1 cellular context compared by ENCODE assay signal in the genomic region with DNA sequence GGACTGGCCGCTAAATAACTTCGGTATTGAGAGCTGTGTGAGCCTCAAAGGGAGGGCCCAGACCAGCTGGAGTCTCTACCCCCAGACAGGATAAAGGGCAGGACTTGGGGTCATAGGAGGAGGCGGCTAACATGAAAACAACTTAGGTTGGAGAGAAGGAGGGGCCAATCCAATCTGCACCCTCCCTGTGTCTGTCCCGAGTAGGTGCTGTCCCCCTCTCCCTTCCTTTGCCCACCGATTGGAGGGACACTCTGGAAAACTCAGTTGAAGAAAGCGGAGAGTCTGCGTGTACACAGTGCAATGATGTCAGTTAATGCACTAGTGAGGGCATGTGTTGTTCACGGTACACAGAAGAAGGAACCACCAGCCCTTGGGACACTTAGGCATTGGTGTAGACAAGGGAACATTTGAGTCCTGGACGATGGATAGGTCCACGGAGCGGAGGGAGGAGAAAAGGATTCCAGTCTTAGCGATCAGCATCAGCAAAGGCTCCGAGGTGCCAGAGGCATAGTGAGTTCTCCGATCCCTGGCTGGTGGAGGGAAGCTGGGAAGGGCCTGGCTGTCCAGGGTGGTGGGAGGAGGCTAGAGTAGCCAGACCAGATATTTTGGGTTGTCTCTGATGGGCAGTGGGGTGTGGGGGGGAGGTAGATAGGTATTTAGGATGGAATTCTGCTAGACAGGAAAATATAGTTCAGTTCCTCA.
TF ChIP-seq lines count a peak whose summit lies in the region.

No MANE protein-coding gene starts in this region.

TF ChIP-seq in HepG2, 621 proteins besides CTCF, POLR2A, EP300 and RAD21 (continued from another document and continues in another):
- TF ChIP-seq, protein P1, sequence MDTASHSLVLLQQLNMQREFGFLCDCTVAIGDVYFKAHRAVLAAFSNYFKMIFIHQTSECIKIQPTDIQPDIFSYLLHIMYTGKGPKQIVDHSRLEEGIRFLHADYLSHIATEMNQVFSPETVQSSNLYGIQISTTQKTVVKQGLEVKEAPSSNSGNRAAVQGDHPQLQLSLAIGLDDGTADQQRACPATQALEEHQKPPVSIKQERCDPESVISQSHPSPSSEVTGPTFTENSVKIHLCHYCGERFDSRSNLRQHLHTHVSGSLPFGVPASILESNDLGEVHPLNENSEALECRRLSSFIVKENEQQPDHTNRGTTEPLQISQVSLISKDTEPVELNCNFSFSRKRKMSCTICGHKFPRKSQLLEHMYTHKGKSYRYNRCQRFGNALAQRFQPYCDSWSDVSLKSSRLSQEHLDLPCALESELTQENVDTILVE (CRISPR knock-in tag; IDR thresholded peaks at IDR 0.05) = no peak
- TF ChIP-seq ZNF333 (CRISPR knock-in tag; IDR thresholded peaks at IDR 0.05; ENCODE audit: borderline replicate concordance) (no peak), ZNF251 (CRISPR knock-in tag; IDR thresholded peaks at IDR 0.05) (no peak), ARNT2 (CRISPR knock-in tag; IDR thresholded peaks at IDR 0.05; ENCODE audit: low read depth) (no peak), RBFOX2 (IDR thresholded peaks at IDR 0.05; ENCODE audit: low read depth, low read length) (no peak), ZNF121 (CRISPR knock-in tag; IDR thresholded peaks at IDR 0.05) (no peak), ZNF260 (CRISPR knock-in tag; IDR thresholded peaks at IDR 0.05; ENCODE audit: borderline replicate concordance, low read depth) (no peak), FOXA1 (IDR thresholded peaks at IDR 0.05) (no peak), FOXA1 (CRISPR knock-in tag; IDR thresholded peaks at IDR 0.05) (peak; percentile 42; the same call in 1 of the 2 replicates), TCF7L2 (IDR thresholded peaks at IDR 0.05; ENCODE audit: low read depth, low read length) (no peak), REPIN1 (CRISPR knock-in tag; IDR thresholded peaks at IDR 0.05; ENCODE audit: borderline replicate concordance, low read depth) (no peak), ZNF891 (CRISPR knock-in tag; IDR thresholded peaks at IDR 0.05) (no peak; the same call in 1 of the 2 replicates), HOXD1 (CRISPR knock-in tag; IDR thresholded peaks at IDR 0.05) (0 out of 2 replicates have a peak, but pooled peaks have one; percentile 11), ISX (CRISPR knock-in tag; conservative IDR thresholded peaks at IDR 0.05) (no peak), RFX5 (IDR thresholded peaks at IDR 0.05; ENCODE audit: low read depth, low read length) (no peak), EHMT2 (IDR thresholded peaks at IDR 0.05; ENCODE audit: borderline replicate concordance, low read depth, low read length) (no peak), ZNF670 (CRISPR knock-in tag; IDR thresholded peaks at IDR 0.05; ENCODE audit: borderline replicate concordance) (no peak), ZNF335 (CRISPR knock-in tag; IDR thresholded peaks at IDR 0.05) (no peak), ZNF564 (CRISPR knock-in tag; IDR thresholded peaks at IDR 0.05) (no peak), MXD4 (CRISPR knock-in tag; IDR thresholded peaks at IDR 0.05) (no peak), HOXA3 (CRISPR knock-in tag; IDR thresholded peaks at IDR 0.05) (no peak; the same call in 1 of the 2 replicates)
- TF ChIP-seq, protein P2, sequence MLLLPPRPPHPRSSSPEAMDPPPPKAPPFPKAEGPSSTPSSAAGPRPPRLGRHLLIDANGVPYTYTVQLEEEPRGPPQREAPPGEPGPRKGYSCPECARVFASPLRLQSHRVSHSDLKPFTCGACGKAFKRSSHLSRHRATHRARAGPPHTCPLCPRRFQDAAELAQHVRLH (CRISPR knock-in tag; IDR thresholded peaks at IDR 0.05; ENCODE audit: borderline replicate concordance, low read depth) = no peak
- TF ChIP-seq, protein P3, sequence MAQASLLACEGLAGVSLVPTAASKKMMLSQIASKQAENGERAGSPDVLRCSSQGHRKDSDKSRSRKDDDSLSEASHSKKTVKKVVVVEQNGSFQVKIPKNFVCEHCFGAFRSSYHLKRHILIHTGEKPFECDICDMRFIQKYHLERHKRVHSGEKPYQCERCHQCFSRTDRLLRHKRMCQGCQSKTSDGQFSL (CRISPR knock-in tag; IDR thresholded peaks at IDR 0.05) = no peak; the same call in 1 of the 2 replicates
- TF ChIP-seq, protein P4, sequence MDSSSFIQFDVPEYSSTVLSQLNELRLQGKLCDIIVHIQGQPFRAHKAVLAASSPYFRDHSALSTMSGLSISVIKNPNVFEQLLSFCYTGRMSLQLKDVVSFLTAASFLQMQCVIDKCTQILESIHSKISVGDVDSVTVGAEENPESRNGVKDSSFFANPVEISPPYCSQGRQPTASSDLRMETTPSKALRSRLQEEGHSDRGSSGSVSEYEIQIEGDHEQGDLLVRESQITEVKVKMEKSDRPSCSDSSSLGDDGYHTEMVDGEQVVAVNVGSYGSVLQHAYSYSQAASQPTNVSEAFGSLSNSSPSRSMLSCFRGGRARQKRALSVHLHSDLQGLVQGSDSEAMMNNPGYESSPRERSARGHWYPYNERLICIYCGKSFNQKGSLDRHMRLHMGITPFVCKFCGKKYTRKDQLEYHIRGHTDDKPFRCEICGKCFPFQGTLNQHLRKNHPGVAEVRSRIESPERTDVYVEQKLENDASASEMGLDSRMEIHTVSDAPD (CRISPR knock-in tag; IDR thresholded peaks at IDR 0.05) = no peak
- TF ChIP-seq, protein P5, sequence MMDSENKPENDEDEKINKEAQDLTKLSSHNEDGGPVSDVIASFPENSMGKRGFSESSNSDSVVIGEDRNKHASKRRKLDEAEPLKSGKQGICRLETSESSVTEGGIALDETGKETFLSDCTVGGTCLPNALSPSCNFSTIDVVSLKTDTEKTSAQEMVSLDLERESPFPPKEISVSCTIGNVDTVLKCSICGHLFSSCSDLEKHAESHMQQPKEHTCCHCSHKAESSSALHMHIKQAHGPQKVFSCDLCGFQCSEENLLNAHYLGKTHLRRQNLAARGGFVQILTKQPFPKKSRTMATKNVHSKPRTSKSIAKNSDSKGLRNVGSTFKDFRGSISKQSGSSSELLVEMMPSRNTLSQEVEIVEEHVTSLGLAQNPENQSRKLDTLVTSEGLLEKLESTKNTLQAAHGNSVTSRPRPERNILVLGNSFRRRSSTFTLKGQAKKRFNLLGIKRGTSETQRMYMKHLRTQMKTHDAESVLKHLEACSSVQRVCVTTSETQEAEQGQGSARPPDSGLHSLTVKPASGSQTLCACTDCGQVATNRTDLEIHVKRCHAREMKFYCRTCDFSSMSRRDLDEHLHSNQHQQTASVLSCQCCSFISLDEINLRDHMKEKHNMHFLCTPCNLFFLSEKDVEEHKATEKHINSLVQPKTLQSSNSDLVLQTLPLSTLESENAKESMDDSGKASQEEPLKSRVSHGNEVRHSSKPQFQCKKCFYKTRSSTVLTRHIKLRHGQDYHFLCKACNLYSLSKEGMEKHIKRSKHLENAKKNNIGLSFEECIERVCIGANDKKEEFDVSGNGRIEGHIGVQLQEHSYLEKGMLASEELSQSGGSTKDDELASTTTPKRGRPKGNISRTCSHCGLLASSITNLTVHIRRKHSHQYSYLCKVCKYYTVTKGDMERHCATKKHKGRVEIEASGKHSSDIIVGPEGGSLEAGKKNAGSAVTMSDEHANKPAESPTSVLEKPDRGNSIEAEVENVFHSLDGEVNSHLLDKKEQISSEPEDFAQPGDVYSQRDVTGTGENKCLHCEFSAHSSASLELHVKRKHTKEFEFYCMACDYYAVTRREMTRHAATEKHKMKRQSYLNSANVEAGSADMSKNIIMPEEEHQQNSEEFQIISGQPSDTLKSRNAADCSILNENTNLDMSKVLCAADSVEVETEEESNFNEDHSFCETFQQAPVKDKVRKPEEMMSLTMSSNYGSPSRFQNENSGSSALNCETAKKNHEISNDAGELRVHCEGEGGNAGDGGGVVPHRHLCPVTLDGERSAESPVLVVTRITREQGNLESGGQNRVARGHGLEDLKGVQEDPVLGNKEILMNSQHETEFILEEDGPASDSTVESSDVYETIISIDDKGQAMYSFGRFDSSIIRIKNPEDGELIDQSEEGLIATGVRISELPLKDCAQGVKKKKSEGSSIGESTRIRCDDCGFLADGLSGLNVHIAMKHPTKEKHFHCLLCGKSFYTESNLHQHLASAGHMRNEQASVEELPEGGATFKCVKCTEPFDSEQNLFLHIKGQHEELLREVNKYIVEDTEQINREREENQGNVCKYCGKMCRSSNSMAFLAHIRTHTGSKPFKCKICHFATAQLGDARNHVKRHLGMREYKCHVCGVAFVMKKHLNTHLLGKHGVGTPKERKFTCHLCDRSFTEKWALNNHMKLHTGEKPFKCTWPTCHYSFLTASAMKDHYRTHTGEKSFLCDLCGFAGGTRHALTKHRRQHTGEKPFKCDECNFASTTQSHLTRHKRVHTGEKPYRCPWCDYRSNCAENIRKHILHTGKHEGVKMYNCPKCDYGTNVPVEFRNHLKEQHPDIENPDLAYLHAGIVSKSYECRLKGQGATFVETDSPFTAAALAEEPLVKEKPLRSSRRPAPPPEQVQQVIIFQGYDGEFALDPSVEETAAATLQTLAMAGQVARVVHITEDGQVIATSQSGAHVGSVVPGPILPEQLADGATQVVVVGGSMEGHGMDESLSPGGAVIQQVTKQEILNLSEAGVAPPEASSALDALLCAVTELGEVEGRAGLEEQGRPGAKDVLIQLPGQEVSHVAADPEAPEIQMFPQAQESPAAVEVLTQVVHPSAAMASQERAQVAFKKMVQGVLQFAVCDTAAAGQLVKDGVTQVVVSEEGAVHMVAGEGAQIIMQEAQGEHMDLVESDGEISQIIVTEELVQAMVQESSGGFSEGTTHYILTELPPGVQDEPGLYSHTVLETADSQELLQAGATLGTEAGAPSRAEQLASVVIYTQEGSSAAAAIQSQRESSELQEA (CRISPR knock-in tag; IDR thresholded peaks at IDR 0.05; ENCODE audit: not compliant biosample characterization) = no peak
- TF ChIP-seq, protein P6, sequence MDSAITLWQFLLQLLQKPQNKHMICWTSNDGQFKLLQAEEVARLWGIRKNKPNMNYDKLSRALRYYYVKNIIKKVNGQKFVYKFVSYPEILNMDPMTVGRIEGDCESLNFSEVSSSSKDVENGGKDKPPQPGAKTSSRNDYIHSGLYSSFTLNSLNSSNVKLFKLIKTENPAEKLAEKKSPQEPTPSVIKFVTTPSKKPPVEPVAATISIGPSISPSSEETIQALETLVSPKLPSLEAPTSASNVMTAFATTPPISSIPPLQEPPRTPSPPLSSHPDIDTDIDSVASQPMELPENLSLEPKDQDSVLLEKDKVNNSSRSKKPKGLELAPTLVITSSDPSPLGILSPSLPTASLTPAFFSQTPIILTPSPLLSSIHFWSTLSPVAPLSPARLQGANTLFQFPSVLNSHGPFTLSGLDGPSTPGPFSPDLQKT (CRISPR knock-in tag; IDR thresholded peaks at IDR 0.05; ENCODE audit: borderline replicate concordance) = 0 out of 2 replicates have a peak, but pooled peaks have one; percentile 27
- TF ChIP-seq, protein P7, sequence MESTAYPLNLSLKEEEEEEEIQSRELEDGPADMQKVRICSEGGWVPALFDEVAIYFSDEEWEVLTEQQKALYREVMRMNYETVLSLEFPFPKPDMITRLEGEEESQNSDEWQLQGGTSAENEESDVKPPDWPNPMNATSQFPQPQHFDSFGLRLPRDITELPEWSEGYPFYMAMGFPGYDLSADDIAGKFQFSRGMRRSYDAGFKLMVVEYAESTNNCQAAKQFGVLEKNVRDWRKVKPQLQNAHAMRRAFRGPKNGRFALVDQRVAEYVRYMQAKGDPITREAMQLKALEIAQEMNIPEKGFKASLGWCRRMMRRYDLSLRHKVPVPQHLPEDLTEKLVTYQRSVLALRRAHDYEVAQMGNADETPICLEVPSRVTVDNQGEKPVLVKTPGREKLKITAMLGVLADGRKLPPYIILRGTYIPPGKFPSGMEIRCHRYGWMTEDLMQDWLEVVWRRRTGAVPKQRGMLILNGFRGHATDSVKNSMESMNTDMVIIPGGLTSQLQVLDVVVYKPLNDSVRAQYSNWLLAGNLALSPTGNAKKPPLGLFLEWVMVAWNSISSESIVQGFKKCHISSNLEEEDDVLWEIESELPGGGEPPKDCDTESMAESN (CRISPR knock-in tag; conservative IDR thresholded peaks at IDR 0.05) = no peak; the same call in 1 of the 2 replicates
- TF ChIP-seq, protein P8, sequence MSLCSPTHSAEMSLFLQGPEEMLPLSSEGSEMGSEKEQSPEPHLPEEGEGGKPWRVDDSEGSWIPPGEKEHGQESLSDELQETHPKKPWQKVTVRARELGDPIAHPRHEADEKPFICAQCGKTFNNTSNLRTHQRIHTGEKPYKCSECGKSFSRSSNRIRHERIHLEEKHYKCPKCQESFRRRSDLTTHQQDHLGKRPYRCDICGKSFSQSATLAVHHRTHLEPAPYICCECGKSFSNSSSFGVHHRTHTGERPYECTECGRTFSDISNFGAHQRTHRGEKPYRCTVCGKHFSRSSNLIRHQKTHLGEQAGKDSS (CRISPR knock-in tag; IDR thresholded peaks at IDR 0.05; ENCODE audit: borderline replicate concordance, low read depth) = 0 out of 2 replicates have a peak, but pooled peaks have one; percentile 73
- TF ChIP-seq, protein P9, sequence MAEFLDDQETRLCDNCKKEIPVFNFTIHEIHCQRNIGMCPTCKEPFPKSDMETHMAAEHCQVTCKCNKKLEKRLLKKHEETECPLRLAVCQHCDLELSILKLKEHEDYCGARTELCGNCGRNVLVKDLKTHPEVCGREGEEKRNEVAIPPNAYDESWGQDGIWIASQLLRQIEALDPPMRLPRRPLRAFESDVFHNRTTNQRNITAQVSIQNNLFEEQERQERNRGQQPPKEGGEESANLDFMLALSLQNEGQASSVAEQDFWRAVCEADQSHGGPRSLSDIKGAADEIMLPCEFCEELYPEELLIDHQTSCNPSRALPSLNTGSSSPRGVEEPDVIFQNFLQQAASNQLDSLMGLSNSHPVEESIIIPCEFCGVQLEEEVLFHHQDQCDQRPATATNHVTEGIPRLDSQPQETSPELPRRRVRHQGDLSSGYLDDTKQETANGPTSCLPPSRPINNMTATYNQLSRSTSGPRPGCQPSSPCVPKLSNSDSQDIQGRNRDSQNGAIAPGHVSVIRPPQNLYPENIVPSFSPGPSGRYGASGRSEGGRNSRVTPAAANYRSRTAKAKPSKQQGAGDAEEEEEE (CRISPR knock-in tag; IDR thresholded peaks at IDR 0.05; ENCODE audit: borderline replicate concordance) = no peak
